ENCODE assay signal across 5 cellular contexts in the genomic region with DNA sequence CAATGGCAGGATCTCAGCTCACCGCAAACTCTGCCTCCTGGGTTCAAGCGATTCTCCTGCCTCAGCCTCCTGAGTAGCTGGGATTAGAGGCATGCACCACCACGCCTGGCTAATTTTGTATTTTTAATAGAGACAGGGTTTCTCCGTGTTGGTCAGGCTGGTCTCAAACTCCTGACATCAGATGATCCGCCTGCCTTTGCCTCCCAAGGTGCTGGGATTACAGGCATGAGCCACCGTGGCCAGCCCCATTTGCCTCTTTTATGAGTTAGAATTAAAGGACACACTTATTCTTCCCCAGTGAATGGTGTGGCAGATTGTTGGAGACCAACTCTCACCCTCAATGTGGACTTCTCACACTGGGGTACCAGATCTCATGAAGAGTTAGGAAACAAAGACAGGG. TPM values are rescaled to one million over a fixed set of nuclear protein-coding genes. Genes with fewer than 3 reads are reported as not detected.
"Had no signal": no experiment of that assay in that cellular context is flagged by ENCODE, and none has a peak within 500 bp of the region (broad histone marks: within the 10 kb centered on the region; RNA-seq: fewer than 3 reads in every experiment).

No MANE protein-coding gene starts in this region.

RNA-seq across cellular contexts. Expression of gene HOXC5, which starts 9.2 kb away (rescaled TPM):
- total RNA-seq: MCF 10A, OCI-LY7, Peyer's patch, Right ventricle myocardium superior, SJSA1 had no signal

RNA-seq across cellular contexts. Expression of gene HOXC4, which starts 11.6 kb away (rescaled TPM):
- total RNA-seq: Right ventricle myocardium superior had no signal

RNA-seq across cellular contexts. Expression of gene HOXC8, which starts 33.2 kb away (rescaled TPM):
- total RNA-seq: OCI-LY7, Right ventricle myocardium superior had no signal

RNA-seq across cellular contexts. Expression of gene HOXC9, which starts 42.1 kb away (rescaled TPM):
- total RNA-seq: Right ventricle myocardium superior had no signal
